ENCODE assay signal across 1 cellular context in the genomic region with DNA sequence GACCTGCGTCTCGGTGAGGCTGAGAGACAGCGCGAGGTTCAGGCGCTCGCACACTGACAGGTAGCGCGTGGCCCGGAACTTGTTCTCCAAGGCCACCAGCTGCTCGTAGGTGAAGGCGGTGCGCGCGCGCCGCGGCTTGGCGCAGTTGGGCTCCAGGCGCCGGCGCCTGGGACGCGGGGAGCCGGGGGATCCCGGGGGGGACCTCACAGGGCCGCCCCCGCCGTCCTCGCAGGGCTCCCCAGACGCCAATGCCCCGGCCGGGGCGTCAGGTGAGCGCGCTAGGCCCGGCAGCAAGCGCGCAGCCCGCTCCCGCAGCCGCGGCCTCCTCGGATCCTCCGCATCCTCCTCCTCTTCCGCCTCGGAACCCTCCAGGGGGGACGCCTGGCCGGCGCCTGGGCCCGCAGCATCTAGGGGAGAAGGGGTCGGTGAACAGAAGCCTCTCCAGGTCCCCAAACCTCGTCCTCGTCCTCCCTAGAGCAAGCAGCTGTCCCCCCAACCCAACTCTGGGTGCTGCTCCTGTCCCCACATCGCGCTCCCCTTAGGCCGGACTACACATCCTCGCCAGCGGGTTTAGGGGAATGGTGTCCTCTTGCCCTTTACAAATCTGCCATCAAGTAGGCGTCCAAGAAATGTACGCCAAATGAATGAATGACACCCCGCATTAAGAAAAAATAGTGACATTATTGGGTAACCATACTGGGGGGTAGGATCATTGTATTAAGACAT.
TF ChIP-seq lines count a peak whose summit lies in the region.

No MANE protein-coding gene starts in this region.

TF ChIP-seq in WTC11, 78 proteins besides CTCF, POLR2A, EP300 and RAD21 (continued from another document):
- TF ChIP-seq FOXK1 (CRISPR knock-in tag; IDR thresholded peaks at IDR 0.05) (no peak), KAT7 (CRISPR knock-in tag; IDR thresholded peaks at IDR 0.05; ENCODE audit: borderline replicate concordance) (0 out of 2 replicates have a peak, but pooled peaks have one; percentile 23), SOX15 (CRISPR knock-in tag; IDR thresholded peaks at IDR 0.05) (no peak), GTF2I (CRISPR knock-in tag; conservative IDR thresholded peaks at IDR 0.05) (no peak), ZNF138 (CRISPR knock-in tag; conservative IDR thresholded peaks at IDR 0.05) (no peak), SMAD3 (CRISPR knock-in tag; IDR thresholded peaks at IDR 0.05; ENCODE audit: borderline replicate concordance) (no peak), MXD4 (CRISPR knock-in tag; IDR thresholded peaks at IDR 0.05; ENCODE audit: borderline replicate concordance) (no peak), ELF4 (CRISPR knock-in tag; IDR thresholded peaks at IDR 0.05; ENCODE audit: low read depth) (no peak), ZNF423 (CRISPR knock-in tag; IDR thresholded peaks at IDR 0.05) (peak; percentile 21; the same call in 1 of the 2 replicates), E2F5 (CRISPR knock-in tag; IDR thresholded peaks at IDR 0.05) (no peak), ZNF416 (CRISPR knock-in tag; IDR thresholded peaks at IDR 0.05) (no peak), ESRRA (CRISPR knock-in tag; IDR thresholded peaks at IDR 0.05; ENCODE audit: borderline replicate concordance) (no peak), SMAD4 (CRISPR knock-in tag; IDR thresholded peaks at IDR 0.05) (no peak), ERG (CRISPR knock-in tag; IDR thresholded peaks at IDR 0.05) (no peak), NFATC4 (CRISPR knock-in tag; IDR thresholded peaks at IDR 0.05) (no peak)
- TF ChIP-seq, protein P1, sequence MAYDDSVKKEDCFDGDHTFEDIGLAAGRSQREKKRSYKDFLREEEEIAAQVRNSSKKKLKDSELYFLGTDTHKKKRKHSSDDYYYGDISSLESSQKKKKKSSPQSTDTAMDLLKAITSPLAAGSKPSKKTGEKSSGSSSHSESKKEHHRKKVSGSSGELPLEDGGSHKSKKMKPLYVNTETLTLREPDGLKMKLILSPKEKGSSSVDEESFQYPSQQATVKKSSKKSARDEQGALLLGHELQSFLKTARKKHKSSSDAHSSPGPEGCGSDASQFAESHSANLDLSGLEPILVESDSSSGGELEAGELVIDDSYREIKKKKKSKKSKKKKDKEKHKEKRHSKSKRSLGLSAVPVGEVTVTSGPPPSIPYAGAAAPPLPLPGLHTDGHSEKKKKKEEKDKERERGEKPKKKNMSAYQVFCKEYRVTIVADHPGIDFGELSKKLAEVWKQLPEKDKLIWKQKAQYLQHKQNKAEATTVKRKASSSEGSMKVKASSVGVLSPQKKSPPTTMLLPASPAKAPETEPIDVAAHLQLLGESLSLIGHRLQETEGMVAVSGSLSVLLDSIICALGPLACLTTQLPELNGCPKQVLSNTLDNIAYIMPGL (CRISPR knock-in tag; IDR thresholded peaks at IDR 0.05): no peak
- TF ChIP-seq, protein P2, sequence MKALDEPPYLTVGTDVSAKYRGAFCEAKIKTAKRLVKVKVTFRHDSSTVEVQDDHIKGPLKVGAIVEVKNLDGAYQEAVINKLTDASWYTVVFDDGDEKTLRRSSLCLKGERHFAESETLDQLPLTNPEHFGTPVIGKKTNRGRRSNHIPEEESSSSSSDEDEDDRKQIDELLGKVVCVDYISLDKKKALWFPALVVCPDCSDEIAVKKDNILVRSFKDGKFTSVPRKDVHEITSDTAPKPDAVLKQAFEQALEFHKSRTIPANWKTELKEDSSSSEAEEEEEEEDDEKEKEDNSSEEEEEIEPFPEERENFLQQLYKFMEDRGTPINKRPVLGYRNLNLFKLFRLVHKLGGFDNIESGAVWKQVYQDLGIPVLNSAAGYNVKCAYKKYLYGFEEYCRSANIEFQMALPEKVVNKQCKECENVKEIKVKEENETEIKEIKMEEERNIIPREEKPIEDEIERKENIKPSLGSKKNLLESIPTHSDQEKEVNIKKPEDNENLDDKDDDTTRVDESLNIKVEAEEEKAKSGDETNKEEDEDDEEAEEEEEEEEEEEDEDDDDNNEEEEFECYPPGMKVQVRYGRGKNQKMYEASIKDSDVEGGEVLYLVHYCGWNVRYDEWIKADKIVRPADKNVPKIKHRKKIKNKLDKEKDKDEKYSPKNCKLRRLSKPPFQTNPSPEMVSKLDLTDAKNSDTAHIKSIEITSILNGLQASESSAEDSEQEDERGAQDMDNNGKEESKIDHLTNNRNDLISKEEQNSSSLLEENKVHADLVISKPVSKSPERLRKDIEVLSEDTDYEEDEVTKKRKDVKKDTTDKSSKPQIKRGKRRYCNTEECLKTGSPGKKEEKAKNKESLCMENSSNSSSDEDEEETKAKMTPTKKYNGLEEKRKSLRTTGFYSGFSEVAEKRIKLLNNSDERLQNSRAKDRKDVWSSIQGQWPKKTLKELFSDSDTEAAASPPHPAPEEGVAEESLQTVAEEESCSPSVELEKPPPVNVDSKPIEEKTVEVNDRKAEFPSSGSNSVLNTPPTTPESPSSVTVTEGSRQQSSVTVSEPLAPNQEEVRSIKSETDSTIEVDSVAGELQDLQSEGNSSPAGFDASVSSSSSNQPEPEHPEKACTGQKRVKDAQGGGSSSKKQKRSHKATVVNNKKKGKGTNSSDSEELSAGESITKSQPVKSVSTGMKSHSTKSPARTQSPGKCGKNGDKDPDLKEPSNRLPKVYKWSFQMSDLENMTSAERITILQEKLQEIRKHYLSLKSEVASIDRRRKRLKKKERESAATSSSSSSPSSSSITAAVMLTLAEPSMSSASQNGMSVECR (CRISPR knock-in tag; IDR thresholded peaks at IDR 0.05; ENCODE audit: borderline replicate concordance): no peak; the same call in 1 of the 2 replicates
- TF ChIP-seq, protein P3, sequence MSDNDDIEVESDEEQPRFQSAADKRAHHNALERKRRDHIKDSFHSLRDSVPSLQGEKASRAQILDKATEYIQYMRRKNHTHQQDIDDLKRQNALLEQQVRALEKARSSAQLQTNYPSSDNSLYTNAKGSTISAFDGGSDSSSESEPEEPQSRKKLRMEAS (CRISPR knock-in tag; IDR thresholded peaks at IDR 0.05): no peak; the same call in 1 of the 2 replicates
- TF ChIP-seq, protein P4, sequence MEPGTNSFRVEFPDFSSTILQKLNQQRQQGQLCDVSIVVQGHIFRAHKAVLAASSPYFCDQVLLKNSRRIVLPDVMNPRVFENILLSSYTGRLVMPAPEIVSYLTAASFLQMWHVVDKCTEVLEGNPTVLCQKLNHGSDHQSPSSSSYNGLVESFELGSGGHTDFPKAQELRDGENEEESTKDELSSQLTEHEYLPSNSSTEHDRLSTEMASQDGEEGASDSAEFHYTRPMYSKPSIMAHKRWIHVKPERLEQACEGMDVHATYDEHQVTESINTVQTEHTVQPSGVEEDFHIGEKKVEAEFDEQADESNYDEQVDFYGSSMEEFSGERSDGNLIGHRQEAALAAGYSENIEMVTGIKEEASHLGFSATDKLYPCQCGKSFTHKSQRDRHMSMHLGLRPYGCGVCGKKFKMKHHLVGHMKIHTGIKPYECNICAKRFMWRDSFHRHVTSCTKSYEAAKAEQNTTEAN (CRISPR knock-in tag; IDR thresholded peaks at IDR 0.05): no peak
- TF ChIP-seq, protein P5, sequence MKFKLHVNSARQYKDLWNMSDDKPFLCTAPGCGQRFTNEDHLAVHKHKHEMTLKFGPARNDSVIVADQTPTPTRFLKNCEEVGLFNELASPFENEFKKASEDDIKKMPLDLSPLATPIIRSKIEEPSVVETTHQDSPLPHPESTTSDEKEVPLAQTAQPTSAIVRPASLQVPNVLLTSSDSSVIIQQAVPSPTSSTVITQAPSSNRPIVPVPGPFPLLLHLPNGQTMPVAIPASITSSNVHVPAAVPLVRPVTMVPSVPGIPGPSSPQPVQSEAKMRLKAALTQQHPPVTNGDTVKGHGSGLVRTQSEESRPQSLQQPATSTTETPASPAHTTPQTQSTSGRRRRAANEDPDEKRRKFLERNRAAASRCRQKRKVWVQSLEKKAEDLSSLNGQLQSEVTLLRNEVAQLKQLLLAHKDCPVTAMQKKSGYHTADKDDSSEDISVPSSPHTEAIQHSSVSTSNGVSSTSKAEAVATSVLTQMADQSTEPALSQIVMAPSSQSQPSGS (CRISPR knock-in tag; IDR thresholded peaks at IDR 0.05; ENCODE audit: borderline replicate concordance, low read depth): no peak
TF ChIP-seq in WTC11: peak in this region for 3.
